In genomic region chrX:148811236-148811635, GRCh38 we compare ENCODE assay signal across 23 cellular contexts.
A peak's percentile ranks its signal among the peaks of the same experiment; 100 is the strongest.
DNase-seq lines count a peak whose midpoint lies in the region; ATAC-seq and TF ChIP-seq lines count a peak whose summit lies in the region.
"Had no signal": no experiment of that assay in that cellular context is flagged by ENCODE, and none has a peak within 500 bp of the region (broad histone marks: within the 10 kb centered on the region; RNA-seq: fewer than 3 reads in every experiment).

No MANE protein-coding gene starts in this region.

- ATAC-seq in GM21447 (IDR thresholded peaks at IDR 0.05; ENCODE audit: unreplicated experiment), result no peak
- no peak for ATAC-seq in lower lobe of right lung
- ATAC-seq: activated CD8-positive, alpha-beta memory T cell treated with anti-CD3 and anti-CD28 coated beads, Interleukin-2, amount 10 ng/mL, durations not matched to agents 7 days and 5 days; CD8-positive, alpha-beta T cell; PC-3; right lobe of liver had no signal

- H3K36me3 ChIP-seq in mammary epithelial cell (ENCODE audit: insufficient read depth, low read length) (no peaks in the 10 kb centered on the region), BE2C (no peaks in the 10 kb centered on the region), lower lobe of right lung (no peaks in the 10 kb centered on the region)
- H3K36me3 ChIP-seq: esophagus squamous epithelium, neural progenitor cell, right lobe of liver, WERI-Rb-1 had no signal

- WGBS in mammary epithelial cell (ENCODE audit: low coverage, missing lambda C conversion rate), result 63% methylated on average over 4 of the region's 5 CpGs

- TF ChIP-seq CTCF in mammary epithelial cell (conservative IDR thresholded peaks at IDR 0.05 in 1 of 2, IDR thresholded peaks at IDR 0.05 in 1 of 2; ENCODE audit: extremely low read depth in 1 of 2, insufficient read depth in 1 of 2, low read depth in 1 of 2, low read length in 2 of 2) (no peak), fibroblast of villous mesenchyme (IDR thresholded peaks at IDR 0.05; ENCODE audit: insufficient read depth, low read depth, low read length) (no peak), BE2C (IDR thresholded peaks at IDR 0.05; ENCODE audit: low read depth, low read length) (no peak), lower lobe of right lung (IDR thresholded peaks at IDR 0.05) (no peak)

- intact Hi-C loops in mammary epithelial cell (cut with micrococcal nuclease) (no loop called here), lower lobe of right lung (cut with DNase I) (no loop called here)

- H3K9me3 ChIP-seq in mammary epithelial cell (replicated peaks; ENCODE audit: insufficient read depth, low read length) (no peaks in the 10 kb centered on the region), BE2C (no peaks in the 10 kb centered on the region), lower lobe of right lung (no peaks in the 10 kb centered on the region)
- H3K9me3 ChIP-seq: esophagus squamous epithelium, right lobe of liver had no signal

- BruUV-seq in mammary epithelial cell (replicated peaks; lab: Mats Ljungman, UMichigan), result no TSS peak

- H3K79me2 ChIP-seq in mammary epithelial cell (ENCODE audit: insufficient read depth, low read length), result no peaks in the 10 kb centered on the region

- DNase-seq in LHCN-M2 (ENCODE audit: low read depth), result peak; percentile 83
- DNase-seq in mammary epithelial cell, result peak; percentile 14
- DNase-seq in fibroblast of villous mesenchyme (ENCODE audit: low read depth), result peak; percentile 1
- no peak for DNase-seq in BE2C
- DNase-seq in mesenteric fat pad (ENCODE audit: low spot score), result no peak
- DNase-seq in lower lobe of right lung, result no peak
- DNase-seq: activated CD8-positive, alpha-beta memory T cell treated with anti-CD3 and anti-CD28 coated beads, Interleukin-2, amount 10 ng/mL, durations not matched to agents 7 days and 5 days; activated naive CD4-positive, alpha-beta T cell; activated T-cell treated with anti-CD3 and anti-CD28 coated beads, Interleukin-2, amount 50 U/mL, for 48 hours; CD8-positive, alpha-beta T cell; esophagus squamous epithelium; NCI-H1048; NCI-H1694 treated with DMSO at 0.1 percent for 48 hours; NCI-H524 treated with DMSO at 0.1 percent for 48 hours; PC-3; right lobe of liver; Right ventricle myocardium superior; stimulated activated CD4-positive, alpha-beta T cell treated with anti-CD3 and anti-CD28 coated beads, Interleukin-12 subunit alpha, Interleukin-12 subunit beta, amount 100 ng/mL, for 4 hours; stimulated activated CD4-positive, alpha-beta T cell treated with anti-CD3 and anti-CD28 coated beads, Interleukin-4, amount 100 ng/mL, for 1 hour; trophoblast cell; WERI-Rb-1 had no signal

- H2AFZ ChIP-seq in mammary epithelial cell (ENCODE audit: low read depth, low read length), result no peak overlapping the region
- H2AFZ ChIP-seq: neural progenitor cell had no signal

- H3K27me3 ChIP-seq in mammary epithelial cell (ENCODE audit: insufficient read depth, low read length) (no peaks in the 10 kb centered on the region), BE2C (no peaks in the 10 kb centered on the region), lower lobe of right lung (ENCODE audit: low read depth) (no peaks in the 10 kb centered on the region)
- H3K27me3 ChIP-seq: esophagus squamous epithelium, neural progenitor cell, right lobe of liver had no signal

- CTCF ChIA-PET in mammary epithelial cell (lab: Charles Lee; ENCODE audit: low non-redundant PET), result no interaction called here

- H3K27ac ChIP-seq in mammary epithelial cell (ENCODE audit: insufficient read depth, low read depth, low read length) (no peak overlapping the region), lower lobe of right lung (no peak overlapping the region)
- H3K27ac ChIP-seq: esophagus squamous epithelium, neural progenitor cell, right lobe of liver, WERI-Rb-1 had no signal

- H3K4me1 ChIP-seq in mammary epithelial cell (ENCODE audit: insufficient read depth, low read length), result peaks cover 6% of the 10 kb centered on the region
- no peaks in the 10 kb centered on the region for H3K4me1 ChIP-seq in BE2C
- H3K4me1 ChIP-seq in lower lobe of right lung, result no peaks in the 10 kb centered on the region
- H3K4me1 ChIP-seq: esophagus squamous epithelium, right lobe of liver had no signal

- H3K4me3 ChIP-seq in mammary epithelial cell (replicated peaks in 1 of 3; ENCODE audit: insufficient read depth in 1 of 3, low read depth in 2 of 3, low read length in 3 of 3), result no peak overlapping the region
- no peak overlapping the region for H3K4me3 ChIP-seq in fibroblast of villous mesenchyme (ENCODE audit: low read depth, low read length)
- H3K4me3 ChIP-seq in BE2C (ENCODE audit: low read depth, low read length), result no peak overlapping the region
- H3K4me3 ChIP-seq in lower lobe of right lung, result no peak overlapping the region
- H3K4me3 ChIP-seq: esophagus squamous epithelium, neural progenitor cell, right lobe of liver had no signal

- dilution Hi-C loops in mammary epithelial cell (cut with HindIII; ENCODE audit: low sequenced_read_pairs), result no loop called here

- H3K9ac ChIP-seq in mammary epithelial cell (ENCODE audit: insufficient read depth, low read length), result no peak overlapping the region
- H3K9ac ChIP-seq: neural progenitor cell had no signal

- H4K20me1 ChIP-seq in mammary epithelial cell (ENCODE audit: insufficient read depth, low read length), result no peaks in the 10 kb centered on the region

- in situ Hi-C loops in mammary epithelial cell (cut with MboI; ENCODE audit: low sequenced_read_pairs in 2 of 2), result no loop called here

- no peak overlapping the region for H3K4me2 ChIP-seq in mammary epithelial cell (ENCODE audit: insufficient read depth, low read depth, low read length)
- H3K4me2 ChIP-seq: neural progenitor cell had no signal

Comparison
In these comparisons a context has a peak if more than half of its experiments do, and no peak if none do; other contexts are left out.
1. DNase-seq: peak in LHCN-M2 (single experiment), mammary epithelial cell (single experiment) and fibroblast of villous mesenchyme (single experiment); none in BE2C (single experiment), mesenteric fat pad (single experiment) and lower lobe of right lung (single experiment).